8 cellular contexts compared by ENCODE assay signal in the genomic region with DNA sequence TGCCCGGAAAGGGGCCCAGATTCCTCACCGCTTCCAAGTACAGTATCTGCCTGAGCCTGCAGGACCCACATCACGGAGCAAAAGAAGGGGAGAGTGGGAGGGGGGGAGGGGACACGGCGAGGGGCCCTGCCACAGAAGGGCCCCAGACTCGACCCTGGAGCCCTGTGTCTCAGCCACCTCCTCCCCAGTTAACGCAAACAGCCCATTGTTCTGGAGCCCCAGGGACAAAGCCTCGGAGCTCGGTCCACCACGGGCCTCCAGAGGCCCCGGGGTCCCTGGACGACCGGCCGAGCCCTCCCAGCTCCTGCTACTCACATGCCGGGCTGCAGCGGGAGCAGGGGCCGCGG. TPM values are rescaled to one million over a fixed set of nuclear protein-coding genes. Genes with fewer than 3 reads are reported as not detected.
DNase-seq lines count a peak whose midpoint lies in the region; ATAC-seq and TF ChIP-seq lines count a peak whose summit lies in the region.

No MANE protein-coding gene starts in this region.

- H3K9me3 ChIP-seq in CD8-positive, alpha-beta T cell (ENCODE audit: low read length) = no peaks in the 10 kb centered on the region
- no peaks in the 10 kb centered on the region for H3K9me3 ChIP-seq in NT2/D1 (ENCODE audit: insufficient read depth, low read length)

- peaks cover 11% of the 10 kb centered on the region for H3K27me3 Mint-ChIP-seq in CD8-positive, alpha-beta T cell (ENCODE audit: low read depth)
- no peaks in the 10 kb centered on the region for H3K27me3 Mint-ChIP-seq in progenitor cell of endocrine pancreas

- POLR2A ChIA-PET in CD8-positive, alpha-beta T cell (lab: Charles Lee) = no interaction called here

- H3K36me3 Mint-ChIP-seq in CD8-positive, alpha-beta T cell = no peaks in the 10 kb centered on the region
- H3K36me3 Mint-ChIP-seq in progenitor cell of endocrine pancreas (ENCODE audit: insufficient read depth) = no peaks in the 10 kb centered on the region

- intact Hi-C loops in CD8-positive, alpha-beta T cell (cut with DNase I, micrococcal nuclease) = loop anchor here in 1 of 2 experiments (1.0 to 2.0 kb wide), 2 partner anchors 14 to 80 kb away; no protein-coding TSS in a partner anchor

- no peak for ATAC-seq in CD8-positive, alpha-beta T cell
- ATAC-seq in HG03108 (IDR thresholded peaks at IDR 0.05; ENCODE audit: unreplicated experiment) = no peak

- peak overlapping the region; percentile 69 for H3K4me3 Mint-ChIP-seq in CD8-positive, alpha-beta T cell
- H3K4me3 Mint-ChIP-seq in progenitor cell of endocrine pancreas (ENCODE audit: low read depth) = peak overlapping the region; percentile 80

- no peak for DNase-seq in CD8-positive, alpha-beta T cell
- DNase-seq in NT2/D1 (ENCODE audit: low read depth, low spot score) (no peak), fibroblast of the aortic adventitia (ENCODE audit: low read depth) (no peak), progenitor cell of endocrine pancreas (ENCODE audit: low spot score, unreplicated experiment) (no peak), SKM-1 (lab: John Stamatoyannopoulos, UW; ENCODE audit: unreplicated experiment) (no peak), globus pallidus (ENCODE audit: low spot score) (no peak), DMS 273 treated with DMSO at 0.1 percent for 48 hours (lab: John Stamatoyannopoulos, UW) (no peak)

- H3K4me1 ChIP-seq in CD8-positive, alpha-beta T cell (ENCODE audit: insufficient read depth, low read length) = peaks cover 14% of the 10 kb centered on the region
- H3K4me1 ChIP-seq in NT2/D1 (ENCODE audit: insufficient read depth, insufficient read length) = peaks cover 42% of the 10 kb centered on the region

- H3K9ac ChIP-seq in NT2/D1 (ENCODE audit: insufficient read length, low read depth) = peak overlapping the region; percentile 83

- no peak for TF ChIP-seq CTCF in CD8-positive, alpha-beta T cell (IDR thresholded peaks at IDR 0.05)
- no peak for TF ChIP-seq CTCF in fibroblast of the aortic adventitia (IDR thresholded peaks at IDR 0.05; ENCODE audit: insufficient read depth, low read length)
- TF ChIP-seq CTCF in progenitor cell of endocrine pancreas (IDR thresholded peaks at IDR 0.05; ENCODE audit: unreplicated experiment) = no peak

- no peak overlapping the region for H3K27ac Mint-ChIP-seq in CD8-positive, alpha-beta T cell
- peak overlapping the region; percentile 57 for H3K27ac Mint-ChIP-seq in progenitor cell of endocrine pancreas

- H3K9me3 Mint-ChIP-seq in CD8-positive, alpha-beta T cell = no peaks in the 10 kb centered on the region
- no peaks in the 10 kb centered on the region for H3K9me3 Mint-ChIP-seq in progenitor cell of endocrine pancreas (ENCODE audit: low read depth)

- H3K27me3 ChIP-seq in CD8-positive, alpha-beta T cell (ENCODE audit: insufficient read depth, low read length) = peaks cover 2% of the 10 kb centered on the region
- H3K27me3 ChIP-seq in NT2/D1 (ENCODE audit: insufficient read depth, insufficient read length) = peaks cover 13% of the 10 kb centered on the region

- H3K36me3 ChIP-seq in CD8-positive, alpha-beta T cell (ENCODE audit: insufficient read depth, low read length) = no peaks in the 10 kb centered on the region
- no peaks in the 10 kb centered on the region for H3K36me3 ChIP-seq in NT2/D1 (ENCODE audit: insufficient read depth, insufficient read length, low read length)

- CTCF ChIA-PET in CD8-positive, alpha-beta T cell (lab: Charles Lee) = interaction anchor here (1.1 kb wide), 1 partner anchor 8 kb away, joined by 4 read pairs; no protein-coding TSS in a partner anchor

- H3K27ac ChIP-seq in CD8-positive, alpha-beta T cell (ENCODE audit: low read depth, low read length) = no peak overlapping the region

- H3K4me3 ChIP-seq in CD8-positive, alpha-beta T cell (ENCODE audit: low read depth, low read length) = peak overlapping the region; percentile 35
- H3K4me3 ChIP-seq in NT2/D1 (ENCODE audit: insufficient read length, low read depth) (peak overlapping the region; percentile 64), fibroblast of the aortic adventitia (ENCODE audit: low read depth, low read length) (peak overlapping the region; percentile 5)

- H3K4me1 Mint-ChIP-seq in CD8-positive, alpha-beta T cell (ENCODE audit: low read depth) = peaks cover 7% of the 10 kb centered on the region
- H3K4me1 Mint-ChIP-seq in progenitor cell of endocrine pancreas (ENCODE audit: low read depth) = peaks cover 42% of the 10 kb centered on the region

RNA-seq across cellular contexts. Expression of gene MEGF6, which starts 0.5 kb away (rescaled TPM):
- 10 to 100 TPM; 33.9 to 42.8 TPM for total RNA-seq in CD8-positive, alpha-beta T cell
- total RNA-seq in fibroblast of the aortic adventitia (ENCODE audit: low replicate concordance) (102 and 103 TPM in 2 replicates), progenitor cell of endocrine pancreas (79.2 and 83.8 TPM in 2 replicates)

RNA-seq across cellular contexts. Expression of gene TPRG1L, which starts 14.0 kb away (rescaled TPM):
- 10 to 100 TPM; 39.0 to 39.8 TPM for total RNA-seq in CD8-positive, alpha-beta T cell
- total RNA-seq in fibroblast of the aortic adventitia (ENCODE audit: low replicate concordance) (14.6 and 44.4 TPM in 2 replicates), progenitor cell of endocrine pancreas (30.7 and 31.4 TPM in 2 replicates)

RNA-seq across cellular contexts. Expression of gene WRAP73, which starts 39.1 kb away (rescaled TPM):
- 10 to 100 TPM; 23.7 to 27.5 TPM for total RNA-seq in CD8-positive, alpha-beta T cell
- total RNA-seq in fibroblast of the aortic adventitia (ENCODE audit: low replicate concordance) = 6.0 and 10.0 TPM in 2 replicates
- 28.1 and 29.9 TPM in 2 replicates for total RNA-seq in progenitor cell of endocrine pancreas

RNA-seq across cellular contexts. Expression of gene TP73, which starts 41.5 kb away (rescaled TPM):
- total RNA-seq in CD8-positive, alpha-beta T cell = not detected
- total RNA-seq in fibroblast of the aortic adventitia (ENCODE audit: low replicate concordance) = 0.18 TPM in 1 of 2 replicates, not detected in the other
- 2.2 and 2.4 TPM in 2 replicates for total RNA-seq in progenitor cell of endocrine pancreas

Comparison
In these comparisons a context has a peak if more than half of its experiments do, and no peak if none do; other contexts are left out.
1. H3K4me3 ChIP-seq: peak in every context shown above with its lines; median percentile 64 in NT2/D1; 35 in CD8-positive, alpha-beta T cell; 5 in fibroblast of the aortic adventitia.